Comparison of ENCODE assay signal across 8 cellular contexts in genomic region chr1:32291145-32291707, GRCh38. TPM values are rescaled to one million over a fixed set of nuclear protein-coding genes. Genes with fewer than 3 reads are reported as not detected.
DNase-seq lines count a peak whose midpoint lies in the region; ATAC-seq lines count a peak whose summit lies in the region.

No MANE protein-coding gene starts in this region.

- ATAC-seq in HG02973 (IDR thresholded peaks at IDR 0.05; ENCODE audit: unreplicated experiment) (peak; percentile 6), GM19324 (IDR thresholded peaks at IDR 0.05; ENCODE audit: low FRiP score, unreplicated experiment) (no peak)
- ATAC-seq in activated naive CD4-positive, alpha-beta T cell treated with anti-CD3 and anti-CD28 coated beads, Interleukin-2, amount 50 U/mL, for 72 hours = no peak

- peak overlapping the region; percentile 88 to 98 for H3K27ac Mint-ChIP-seq in activated naive CD4-positive, alpha-beta T cell treated with anti-CD3 and anti-CD28 coated beads, Interleukin-2, amount 50 U/mL, for 72 hours

- peak overlapping the region in 4 of 5 donors; percentile 63 to 84 (median 74) for H3K9ac ChIP-seq in subcutaneous abdominal adipose tissue (ENCODE audit: low read length in 5 of 5)

- H3K36me3 Mint-ChIP-seq in activated naive CD4-positive, alpha-beta T cell treated with anti-CD3 and anti-CD28 coated beads, Interleukin-2, amount 50 U/mL, for 72 hours = peaks cover 16 to 34% of the 10 kb centered on the region in 2 donors

- H3K27me3 ChIP-seq in subcutaneous abdominal adipose tissue (ENCODE audit: control insufficient read depth in 5 of 5, insufficient read depth in 4 of 5, low read length in 5 of 5) = no peaks in the 10 kb centered on the region

- peaks cover 2 to 15% (median 13%) of the 10 kb centered on the region in 5 donors for H3K4me1 ChIP-seq in subcutaneous abdominal adipose tissue (ENCODE audit: control insufficient read depth in 5 of 5, insufficient read depth in 5 of 5, low read length in 5 of 5)

- peak; percentile 36 for DNase-seq in AG08396 (ENCODE audit: low spot score)
- no peak for DNase-seq in activated naive CD4-positive, alpha-beta T cell treated with anti-CD3 and anti-CD28 coated beads, Interleukin-2, amount 50 U/mL, for 72 hours (ENCODE audit: low spot score in 2 of 2)
- DNase-seq in NCI-H2171 (lab: John Stamatoyannopoulos, UW) = no peak
- no peak for DNase-seq in GM19238 (ENCODE audit: insufficient read length, low spot score)

- H3K36me3 ChIP-seq in subcutaneous abdominal adipose tissue (ENCODE audit: control insufficient read depth in 5 of 5, insufficient read depth in 5 of 5, low read length in 5 of 5) = no peaks in the 10 kb centered on the region

- no peaks in the 10 kb centered on the region for H3K9me3 Mint-ChIP-seq in activated naive CD4-positive, alpha-beta T cell treated with anti-CD3 and anti-CD28 coated beads, Interleukin-2, amount 50 U/mL, for 72 hours

- H3K27ac ChIP-seq in subcutaneous abdominal adipose tissue (ENCODE audit: low read depth, low read length) = peak overlapping the region; percentile 70

- H3K4me3 ChIP-seq in iPS-18c (ENCODE audit: insufficient read depth, low read depth, low read length) (peak overlapping the region; percentile 98; the same call in 1 of the 2 replicates), subcutaneous abdominal adipose tissue (ENCODE audit: low read depth in 1 of 5, low read length in 5 of 5) (peak overlapping the region; percentile 79 to 95 (median 88))

- H3K9me3 ChIP-seq in iPS-18c (ENCODE audit: control insufficient read depth, insufficient read depth, low read length) (peaks cover 2% of the 10 kb centered on the region), subcutaneous abdominal adipose tissue (ENCODE audit: control insufficient read depth in 5 of 5, low read length in 5 of 5) (no peaks in the 10 kb centered on the region)

RNA-seq across cellular contexts. Expression of gene HDAC1, which starts 0.7 kb away (rescaled TPM):
- 100 to 1,000 TPM; 185 to 200 TPM for total RNA-seq in activated naive CD4-positive, alpha-beta T cell treated with anti-CD3 and anti-CD28 coated beads, Interleukin-2, amount 50 U/mL, for 72 hours

RNA-seq across cellular contexts. Expression of gene LCK, which starts 40.2 kb away (rescaled TPM):
- total RNA-seq in activated naive CD4-positive, alpha-beta T cell treated with anti-CD3 and anti-CD28 coated beads, Interleukin-2, amount 50 U/mL, for 72 hours = 100 to 1,000 TPM; 208 to 284 TPM

RNA-seq across cellular contexts. Expression of gene FAM167B, which starts 44.2 kb away (rescaled TPM):
- 1 to 10 TPM in 1 of 2 donors, under 1 TPM in 1; 0.66 to 1.1 TPM for total RNA-seq in activated naive CD4-positive, alpha-beta T cell treated with anti-CD3 and anti-CD28 coated beads, Interleukin-2, amount 50 U/mL, for 72 hours

RNA-seq across cellular contexts. Expression of gene MARCKSL1, which starts 44.8 kb away (rescaled TPM):
- total RNA-seq in activated naive CD4-positive, alpha-beta T cell treated with anti-CD3 and anti-CD28 coated beads, Interleukin-2, amount 50 U/mL, for 72 hours = 10 to 100 TPM; 10.6 to 47.0 TPM
